ENCODE assay signal across 9 cellular contexts in the genomic region with DNA sequence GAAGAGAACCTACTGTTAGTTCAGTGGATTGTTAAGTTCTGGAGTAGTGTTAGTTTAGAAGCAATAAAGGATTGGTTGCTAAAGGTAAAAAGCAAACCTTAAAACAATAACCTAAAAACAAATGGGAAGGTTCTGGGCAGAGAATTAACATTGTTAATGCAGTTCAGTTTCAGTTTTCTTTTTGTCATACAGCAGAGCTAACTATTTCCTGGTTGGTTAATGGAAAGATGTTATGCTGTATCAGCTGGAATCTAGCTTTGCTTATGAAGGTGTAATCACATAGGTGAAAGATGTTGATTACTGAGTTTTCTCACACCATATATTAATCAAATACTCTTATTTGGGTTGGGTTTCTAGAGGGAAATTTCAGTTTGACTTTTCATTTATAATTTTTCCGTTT. TPM values are rescaled to one million over a fixed set of nuclear protein-coding genes. Genes with fewer than 3 reads are reported as not detected.
DNase-seq lines count a peak whose midpoint lies in the region; ATAC-seq and TF ChIP-seq lines count a peak whose summit lies in the region.
"Had no signal": no experiment of that assay in that cellular context is flagged by ENCODE, and none has a peak within 500 bp of the region (broad histone marks: within the 10 kb centered on the region; RNA-seq: fewer than 3 reads in every experiment).

No MANE protein-coding gene starts in this region.

- no peak overlapping the region for H3K4me3 ChIP-seq in gastrocnemius medialis

- H3K27me3 ChIP-seq in gastrocnemius medialis: no peaks in the 10 kb centered on the region

- H3K27ac Mint-ChIP-seq in activated CD4-positive, alpha-beta T cell treated with anti-CD3 and anti-CD28 coated beads for 36 hours: peak overlapping the region; percentile 80
- peak overlapping the region; percentile 91 for H3K27ac Mint-ChIP-seq in activated CD8-positive, alpha-beta T cell treated with anti-CD3 and anti-CD28 coated beads for 36 hours
- H3K27ac Mint-ChIP-seq in osteocyte (ENCODE audit: unreplicated experiment) (peak overlapping the region; percentile 43), CD14-positive monocyte (peak overlapping the region in 3 of 7 donors; percentile 11 to 86 (median 44))

- H3K27me3 Mint-ChIP-seq in activated CD4-positive, alpha-beta T cell treated with anti-CD3 and anti-CD28 coated beads for 36 hours: no peaks in the 10 kb centered on the region
- no peaks in the 10 kb centered on the region for H3K27me3 Mint-ChIP-seq in activated CD8-positive, alpha-beta T cell treated with anti-CD3 and anti-CD28 coated beads for 36 hours
- H3K27me3 Mint-ChIP-seq in osteocyte (ENCODE audit: unreplicated experiment) (no peaks in the 10 kb centered on the region), CD14-positive monocyte (ENCODE audit: low read depth in 3 of 3) (no peaks in the 10 kb centered on the region)

- no peak for TF ChIP-seq CTCF in activated CD8-positive, alpha-beta T cell treated with anti-CD3 and anti-CD28 coated beads for 36 hours (IDR thresholded peaks at IDR 0.05)
- no peak for TF ChIP-seq CTCF in osteocyte (IDR thresholded peaks at IDR 0.05)
- TF ChIP-seq CTCF in gastrocnemius medialis (IDR thresholded peaks at IDR 0.05 in 4 of 5, conservative IDR thresholded peaks at IDR 0.05 in 1 of 5): no peak
- no peak for TF ChIP-seq CTCF in CD14-positive monocyte (IDR thresholded peaks at IDR 0.05)

- intact Hi-C loops in activated CD4-positive, alpha-beta T cell treated with anti-CD3 and anti-CD28 coated beads for 36 hours (cut with DNase I, micrococcal nuclease): loop anchor here (2.0 to 5.0 kb wide), 3 partner anchors 82 to 175 kb away; partner anchors contain the start of genes ELAC1 (in 1 of the 2) and ME2 (in 1 of the 2)
- intact Hi-C loops in activated CD8-positive, alpha-beta T cell treated with anti-CD3 and anti-CD28 coated beads for 36 hours (cut with micrococcal nuclease): loop anchor here (5.0 kb wide), 1 partner anchor 232 kb away; the partner anchor contains the start of gene MRO
- intact Hi-C loops in gastrocnemius medialis (cut with DNase I; ENCODE audit: low total_unique reads) (no loop called here), CD14-positive monocyte (cut with micrococcal nuclease) (loop anchor here in 1 of 2 donors (5.0 kb wide), 1 partner anchor 232 kb away; the partner anchor contains the start of gene MRO)

- H3K4me1 Mint-ChIP-seq in activated CD4-positive, alpha-beta T cell treated with anti-CD3 and anti-CD28 coated beads for 36 hours: peaks cover 31% of the 10 kb centered on the region
- H3K4me1 Mint-ChIP-seq in activated CD8-positive, alpha-beta T cell treated with anti-CD3 and anti-CD28 coated beads for 36 hours (ENCODE audit: low read depth): peaks cover 33% of the 10 kb centered on the region
- peaks cover 8% of the 10 kb centered on the region for H3K4me1 Mint-ChIP-seq in osteocyte (ENCODE audit: unreplicated experiment)
- peaks cover 8% of the 10 kb centered on the region for H3K4me1 Mint-ChIP-seq in CD14-positive monocyte

- peaks cover 0 to 3% of the 10 kb centered on the region in 2 donors for H3K4me1 ChIP-seq in gastrocnemius medialis

- POLR2A ChIA-PET in activated CD4-positive, alpha-beta T cell treated with anti-CD3 and anti-CD28 coated beads for 36 hours (lab: Charles Lee): no interaction called here
- POLR2A ChIA-PET in activated CD8-positive, alpha-beta T cell treated with anti-CD3 and anti-CD28 coated beads for 36 hours (lab: Charles Lee): interaction anchor here (0.7 kb wide), 1 partner anchor 23 kb away, joined by 4 read pairs; the partner anchor contains the start of gene SMAD4

- CTCF ChIA-PET in activated CD4-positive, alpha-beta T cell treated with anti-CD3 and anti-CD28 coated beads for 36 hours (lab: Charles Lee): interaction anchor here (0.5 to 1.8 kb wide), 5 partner anchors 13 to 233 kb away, joined by 3 to 7 read pairs (median 3); no protein-coding TSS in a partner anchor
- CTCF ChIA-PET in activated CD8-positive, alpha-beta T cell treated with anti-CD3 and anti-CD28 coated beads for 36 hours (lab: Charles Lee): interaction anchor here (0.9 to 1.1 kb wide), 4 partner anchors 9 to 233 kb away, joined by 3 to 4 read pairs (median 4); no protein-coding TSS in a partner anchor

- peaks cover 0 to 43% of the 10 kb centered on the region in 2 donors for H3K36me3 ChIP-seq in gastrocnemius medialis

- no peaks in the 10 kb centered on the region for H3K9me3 Mint-ChIP-seq in activated CD4-positive, alpha-beta T cell treated with anti-CD3 and anti-CD28 coated beads for 36 hours (ENCODE audit: low read depth)
- no peaks in the 10 kb centered on the region for H3K9me3 Mint-ChIP-seq in activated CD8-positive, alpha-beta T cell treated with anti-CD3 and anti-CD28 coated beads for 36 hours
- H3K9me3 Mint-ChIP-seq in osteocyte (ENCODE audit: unreplicated experiment): no peaks in the 10 kb centered on the region
- no peaks in the 10 kb centered on the region for H3K9me3 Mint-ChIP-seq in CD14-positive monocyte

- no peak overlapping the region for H3K4me3 Mint-ChIP-seq in activated CD4-positive, alpha-beta T cell treated with anti-CD3 and anti-CD28 coated beads for 36 hours
- H3K4me3 Mint-ChIP-seq in activated CD8-positive, alpha-beta T cell treated with anti-CD3 and anti-CD28 coated beads for 36 hours: no peak overlapping the region
- H3K4me3 Mint-ChIP-seq in osteocyte (ENCODE audit: unreplicated experiment): no peak overlapping the region
- no peak overlapping the region for H3K4me3 Mint-ChIP-seq in CD14-positive monocyte

- no peak overlapping the region for H3K27ac ChIP-seq in gastrocnemius medialis

- no peak for DNase-seq in activated CD4-positive, alpha-beta T cell treated with anti-CD3 and anti-CD28 coated beads for 36 hours
- no peak for DNase-seq in activated CD4-positive, alpha-beta T cell treated with anti-CD3 and anti-CD28 coated beads, Interleukin-2, amount 50 U/mL, for 48 hours
- DNase-seq in activated CD8-positive, alpha-beta T cell treated with anti-CD3 and anti-CD28 coated beads for 36 hours: no peak
- DNase-seq in osteocyte (ENCODE audit: extremely low spot score, unreplicated experiment): no peak
- no peak for DNase-seq in gastrocnemius medialis
- no peak for DNase-seq in CD14-positive monocyte (ENCODE audit: low spot score)
- DNase-seq: NCI-H510A had no signal

- peak; percentile 82 for ATAC-seq in activated CD4-positive, alpha-beta T cell treated with anti-CD3 and anti-CD28 coated beads for 36 hours
- ATAC-seq in HG02884 (IDR thresholded peaks at IDR 0.05; ENCODE audit: unreplicated experiment) (peak; percentile 62), GM18861 (IDR thresholded peaks at IDR 0.05; ENCODE audit: unreplicated experiment) (no peak), gastrocnemius medialis (no peak)
- ATAC-seq in activated CD8-positive, alpha-beta T cell treated with anti-CD3 and anti-CD28 coated beads for 36 hours: peak; percentile 80

- no peaks in the 10 kb centered on the region for H3K9me3 ChIP-seq in gastrocnemius medialis

- in situ Hi-C loops in gastrocnemius medialis (cut with MboI; ENCODE audit: low sequenced_read_pairs in 4 of 4): loop anchor here in 1 of 4 donors (5.0 kb wide), 1 partner anchor 237 kb away; no protein-coding TSS in a partner anchor

- peaks cover 42% of the 10 kb centered on the region for H3K36me3 Mint-ChIP-seq in activated CD4-positive, alpha-beta T cell treated with anti-CD3 and anti-CD28 coated beads for 36 hours (ENCODE audit: low read depth)
- H3K36me3 Mint-ChIP-seq in activated CD8-positive, alpha-beta T cell treated with anti-CD3 and anti-CD28 coated beads for 36 hours (ENCODE audit: low read depth): peaks cover 25% of the 10 kb centered on the region
- H3K36me3 Mint-ChIP-seq in osteocyte (ENCODE audit: unreplicated experiment): peaks cover 33% of the 10 kb centered on the region
- peaks cover 45 to 63% of the 10 kb centered on the region in 2 donors for H3K36me3 Mint-ChIP-seq in CD14-positive monocyte

- no peak for TF ChIP-seq POLR2A in gastrocnemius medialis (IDR thresholded peaks at IDR 0.05)

RNA-seq across cellular contexts. Expression of gene SMAD4, which starts 23.8 kb away (rescaled TPM):
- 10 to 100 TPM; 79.3 to 89.5 TPM for total RNA-seq in activated CD4-positive, alpha-beta T cell treated with anti-CD3 and anti-CD28 coated beads for 36 hours
- 10 to 100 TPM; 68.1 to 71.2 TPM for total RNA-seq in activated CD8-positive, alpha-beta T cell treated with anti-CD3 and anti-CD28 coated beads for 36 hours
- 132 and 136 TPM in 2 replicates for total RNA-seq in osteocyte
- total RNA-seq in gastrocnemius medialis: 100 to 1,000 TPM; 148 to 210 (median 168) TPM
- polyA plus RNA-seq in CD14-positive monocyte: 10 to 100 TPM; 21.0 to 29.1 TPM

Comparison
In these comparisons a context has a peak if more than half of its experiments do, and no peak if none do; other contexts are left out.
1. ATAC-seq: peak in activated CD4-positive, alpha-beta T cell treated with anti-CD3 and anti-CD28 coated beads for 36 hours (single experiment), HG02884 (single experiment) and activated CD8-positive, alpha-beta T cell treated with anti-CD3 and anti-CD28 coated beads for 36 hours (single experiment); none in GM18861 (single experiment) and gastrocnemius medialis (0 of 2).